12 cellular contexts compared by ENCODE assay signal in the genomic region with DNA sequence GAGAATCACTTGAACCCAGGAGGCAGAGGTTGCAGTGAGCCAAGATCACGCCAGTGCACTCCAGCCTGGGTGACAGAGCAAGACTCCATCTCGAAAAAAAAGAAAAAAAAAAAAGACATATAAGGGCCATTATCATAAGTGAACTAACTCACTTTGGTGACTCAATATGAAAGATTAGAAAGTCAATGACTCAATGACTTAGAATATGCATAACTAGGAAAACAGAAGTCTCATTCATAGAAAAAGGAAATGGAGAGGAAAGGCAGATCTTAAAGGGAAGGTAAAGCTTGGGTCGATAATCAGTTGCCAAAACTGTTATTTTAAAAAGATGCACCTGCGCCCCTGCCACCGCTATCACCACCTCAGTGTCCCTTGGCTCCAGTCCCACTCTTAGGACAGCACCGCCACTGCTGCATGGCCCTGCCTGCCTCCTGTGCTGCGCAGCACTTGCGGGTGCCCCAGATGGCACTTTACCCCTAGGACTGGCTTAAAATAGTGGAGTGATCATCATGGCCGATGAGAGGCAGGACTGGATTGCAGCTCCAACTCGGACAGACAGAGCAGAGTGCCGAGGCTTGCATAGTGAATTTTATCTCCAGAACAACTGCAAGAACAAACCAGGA.
DNase-seq lines count a peak whose midpoint lies in the region; ATAC-seq lines count a peak whose summit lies in the region.
"Had no signal": no experiment of that assay in that cellular context is flagged by ENCODE, and none has a peak within 500 bp of the region (broad histone marks: within the 10 kb centered on the region; RNA-seq: fewer than 3 reads in every experiment).

No MANE protein-coding gene starts in this region.

- H3K27ac Mint-ChIP-seq in activated naive CD4-positive, alpha-beta T cell treated with anti-CD3 and anti-CD28 coated beads, Interleukin-2, amount 50 U/mL, for 24 hours: peak overlapping the region; percentile 37
- H3K27ac Mint-ChIP-seq: activated naive CD4-positive, alpha-beta T cell treated with anti-CD3 and anti-CD28 coated beads, Interleukin-2, amount 10 ng/mL, durations not matched to agents 7 days and 5 days had no signal

- H3K27me3 Mint-ChIP-seq in activated naive CD4-positive, alpha-beta T cell treated with anti-CD3 and anti-CD28 coated beads, Interleukin-2, amount 50 U/mL, for 24 hours: no peaks in the 10 kb centered on the region
- H3K27me3 Mint-ChIP-seq: activated naive CD4-positive, alpha-beta T cell treated with anti-CD3 and anti-CD28 coated beads, Interleukin-2, amount 10 ng/mL, durations not matched to agents 7 days and 5 days had no signal

- peak overlapping the region; percentile 37 for H3K4me3 Mint-ChIP-seq in activated naive CD4-positive, alpha-beta T cell treated with anti-CD3 and anti-CD28 coated beads, Interleukin-2, amount 50 U/mL, for 24 hours
- H3K4me3 Mint-ChIP-seq: activated naive CD4-positive, alpha-beta T cell treated with anti-CD3 and anti-CD28 coated beads, Interleukin-2, amount 10 ng/mL, durations not matched to agents 7 days and 5 days; neural crest cell had no signal

- peaks cover 9% of the 10 kb centered on the region for H3K9me3 Mint-ChIP-seq in activated naive CD4-positive, alpha-beta T cell treated with anti-CD3 and anti-CD28 coated beads, Interleukin-2, amount 50 U/mL, for 24 hours

- H3K4me1 Mint-ChIP-seq in activated naive CD4-positive, alpha-beta T cell treated with anti-CD3 and anti-CD28 coated beads, Interleukin-2, amount 50 U/mL, for 24 hours: peaks cover 73% of the 10 kb centered on the region

- peak; percentile 75 for ATAC-seq in HG02870 (IDR thresholded peaks at IDR 0.05; ENCODE audit: unreplicated experiment)
- ATAC-seq: gastrocnemius medialis had no signal

- H3K36me3 Mint-ChIP-seq in activated naive CD4-positive, alpha-beta T cell treated with anti-CD3 and anti-CD28 coated beads, Interleukin-2, amount 50 U/mL, for 24 hours: peaks cover 49% of the 10 kb centered on the region

- no peak for DNase-seq in activated naive CD4-positive, alpha-beta T cell (lab: John Stamatoyannopoulos, UW)
- DNase-seq in SIG-M5 (lab: John Stamatoyannopoulos, UW) (peak; percentile 3), C1 segment of cervical spinal cord (lab: John Stamatoyannopoulos, UW) (no peak), activated gamma-delta T cell (lab: John Stamatoyannopoulos, UW) (no peak)
- peak; percentile 27 for DNase-seq in stimulated activated CD8-positive, alpha-beta memory T cell treated with anti-CD3 and anti-CD28 coated beads, Interleukin-4, amount 100 ng/mL, for 48 hours
- no peak for DNase-seq in activated CD4-positive, CD25-positive, alpha-beta regulatory T cell treated with anti-CD3 and anti-CD28 coated beads, Interleukin-2, amount 50 U/mL, for 72 hours
- DNase-seq: activated naive CD4-positive, alpha-beta T cell treated with anti-CD3 and anti-CD28 coated beads, Interleukin-2, amount 10 ng/mL, durations not matched to agents 7 days and 5 days; gastrocnemius medialis; SW 1271 had no signal

Comparison
In these comparisons a context has a peak if more than half of its experiments do, and no peak if none do; other contexts are left out.
1. DNase-seq: peak in SIG-M5 (single experiment) and stimulated activated CD8-positive, alpha-beta memory T cell treated with anti-CD3 and anti-CD28 coated beads, Interleukin-4, amount 100 ng/mL, for 48 hours (single experiment); none in activated naive CD4-positive, alpha-beta T cell (0 of 4), C1 segment of cervical spinal cord (0 of 14), activated gamma-delta T cell (single experiment) and activated CD4-positive, CD25-positive, alpha-beta regulatory T cell treated with anti-CD3 and anti-CD28 coated beads, Interleukin-2, amount 50 U/mL, for 72 hours (single experiment).